Comparison of ENCODE assay signal across 20 cellular contexts in genomic region chrX:23134171-23134570, GRCh38.
DNase-seq lines count a peak whose midpoint lies in the region; ATAC-seq and TF ChIP-seq lines count a peak whose summit lies in the region.
"Had no signal": no experiment of that assay in that cellular context is flagged by ENCODE, and none has a peak within 500 bp of the region (broad histone marks: within the 10 kb centered on the region; RNA-seq: fewer than 3 reads in every experiment).

No MANE protein-coding gene starts in this region.

- H3K4me1 ChIP-seq in HAP-1 (peaks cover 21% of the 10 kb centered on the region), iPS-18a (ENCODE audit: control insufficient read depth, low read depth, low read length) (peaks cover 38% of the 10 kb centered on the region)
- H3K4me1 ChIP-seq: BLaER1 had no signal

- H3K9ac ChIP-seq in iPS-18a (ENCODE audit: low read length), result no peak overlapping the region
- H3K9ac ChIP-seq: BLaER1 had no signal

- DNase-seq in Ammon's horn (ENCODE audit: low spot score), result peak; percentile 2
- DNase-seq in HAP-1 (ENCODE audit: low spot score in 2 of 2), result peak; percentile 43 to 92
- DNase-seq in NCI-H526 treated with DMSO at 0.1 percent for 48 hours (lab: John Stamatoyannopoulos, UW), result peak; percentile 96
- no peak for DNase-seq in omental fat pad (ENCODE audit: low spot score)
- DNase-seq in CD14-positive monocyte (ENCODE audit: low spot score), result no peak
- DNase-seq in activated CD4-positive, alpha-beta T cell treated with anti-CD3 and anti-CD28 coated beads, Interleukin-2, amount 50 U/mL, for 4 hours, result no peak
- DNase-seq in activated T-cell treated with anti-CD3 and anti-CD28 coated beads, Interleukin-2, amount 50 U/mL, for 4 hours, result no peak
- DNase-seq: 8988T; Calu3; CD4-positive, alpha-beta T cell; COR-L47; DMS153; DND-41; H9; HFFc6 had no signal

- H3K4me1 Mint-ChIP-seq in CD14-positive monocyte, result no peaks in the 10 kb centered on the region
- H3K4me1 Mint-ChIP-seq in activated T-cell treated with anti-CD3 and anti-CD28 coated beads, Interleukin-2, amount 50 U/mL, for 4 hours (ENCODE audit: low read depth), result no peaks in the 10 kb centered on the region
- H3K4me1 Mint-ChIP-seq: B cell had no signal

- intact Hi-C loops in CD14-positive monocyte (cut with micrococcal nuclease), result no loop called here

- TF ChIP-seq CTCF in omental fat pad (IDR thresholded peaks at IDR 0.05) (no peak), CD14-positive monocyte (IDR thresholded peaks at IDR 0.05) (no peak)

- ATAC-seq in omental fat pad (ENCODE audit: low FRiP score), result no peak
- no peak for ATAC-seq in activated T-cell treated with anti-CD3 and anti-CD28 coated beads, Interleukin-2, amount 50 U/mL, for 4 hours
- ATAC-seq: GM23338 had no signal

- H3K9me3 ChIP-seq in HAP-1 (no peaks in the 10 kb centered on the region), iPS-18a (ENCODE audit: control insufficient read depth, low read depth, low read length) (no peaks in the 10 kb centered on the region)
- H3K9me3 ChIP-seq: BLaER1 had no signal

- peaks cover 0 to 2% (median 0%) of the 10 kb centered on the region in 3 donors for H3K27me3 Mint-ChIP-seq in CD14-positive monocyte (ENCODE audit: low read depth in 3 of 3)
- no peaks in the 10 kb centered on the region for H3K27me3 Mint-ChIP-seq in activated T-cell treated with anti-CD3 and anti-CD28 coated beads, Interleukin-2, amount 50 U/mL, for 4 hours (ENCODE audit: low read depth)
- H3K27me3 Mint-ChIP-seq: B cell; CD4-positive, alpha-beta T cell had no signal

- H3K27ac ChIP-seq in iPS-18a (ENCODE audit: low read length), result no peak overlapping the region
- H3K27ac ChIP-seq: BLaER1, C4-2B had no signal

- H3K4me3 ChIP-seq in HAP-1 (no peak overlapping the region), iPS-18a (ENCODE audit: low read length) (peak overlapping the region; percentile 21)
- H3K4me3 ChIP-seq: BLaER1, GM23338 had no signal

- H3K36me3 ChIP-seq in HAP-1 (replicated peaks), result no peaks in the 10 kb centered on the region
- no peaks in the 10 kb centered on the region for H3K36me3 ChIP-seq in iPS-18a (ENCODE audit: control insufficient read depth, low read depth, low read length)
- H3K36me3 ChIP-seq: BLaER1 had no signal

- in situ Hi-C loops in HAP-1 (cut with MboI; ENCODE audit: low sequenced_read_pairs), result no loop called here

- H3K27me3 ChIP-seq in HAP-1 (ENCODE audit: low read depth), result no peaks in the 10 kb centered on the region
- no peaks in the 10 kb centered on the region for H3K27me3 ChIP-seq in iPS-18a (ENCODE audit: control insufficient read depth, insufficient read depth, low read length)
- H3K27me3 ChIP-seq: BLaER1 had no signal

- H3K4me3 Mint-ChIP-seq in CD14-positive monocyte, result no peak overlapping the region
- no peak overlapping the region for H3K4me3 Mint-ChIP-seq in activated T-cell treated with anti-CD3 and anti-CD28 coated beads, Interleukin-2, amount 50 U/mL, for 4 hours
- H3K4me3 Mint-ChIP-seq: B cell; CD4-positive, alpha-beta T cell; GM23338; H9; HFFc6 had no signal

- no peaks in the 10 kb centered on the region for H3K36me3 Mint-ChIP-seq in CD14-positive monocyte
- H3K36me3 Mint-ChIP-seq in activated T-cell treated with anti-CD3 and anti-CD28 coated beads, Interleukin-2, amount 50 U/mL, for 4 hours (ENCODE audit: insufficient read depth), result no peaks in the 10 kb centered on the region

- peaks cover 0 to 4% (median 2%) of the 10 kb centered on the region in 7 donors for H3K9me3 Mint-ChIP-seq in CD14-positive monocyte
- no peaks in the 10 kb centered on the region for H3K9me3 Mint-ChIP-seq in activated T-cell treated with anti-CD3 and anti-CD28 coated beads, Interleukin-2, amount 50 U/mL, for 4 hours
- H3K9me3 Mint-ChIP-seq: CD4-positive, alpha-beta T cell; HFFc6 had no signal

- H3K27ac Mint-ChIP-seq in CD14-positive monocyte, result no peak overlapping the region
- H3K27ac Mint-ChIP-seq: B cell; CD4-positive, alpha-beta T cell; GM23338; HFFc6 had no signal

Comparison
In these comparisons a context has a peak if more than half of its experiments do, and no peak if none do; other contexts are left out.
1. DNase-seq: peak in Ammon's horn (single experiment), HAP-1 (2 of 2) and NCI-H526 treated with DMSO at 0.1 percent for 48 hours (single experiment); none in omental fat pad (single experiment), CD14-positive monocyte (single experiment), activated CD4-positive, alpha-beta T cell treated with anti-CD3 and anti-CD28 coated beads, Interleukin-2, amount 50 U/mL, for 4 hours (0 of 2) and activated T-cell treated with anti-CD3 and anti-CD28 coated beads, Interleukin-2, amount 50 U/mL, for 4 hours (single experiment).